ENCODE assay signal across 1 cellular context in the genomic region with DNA sequence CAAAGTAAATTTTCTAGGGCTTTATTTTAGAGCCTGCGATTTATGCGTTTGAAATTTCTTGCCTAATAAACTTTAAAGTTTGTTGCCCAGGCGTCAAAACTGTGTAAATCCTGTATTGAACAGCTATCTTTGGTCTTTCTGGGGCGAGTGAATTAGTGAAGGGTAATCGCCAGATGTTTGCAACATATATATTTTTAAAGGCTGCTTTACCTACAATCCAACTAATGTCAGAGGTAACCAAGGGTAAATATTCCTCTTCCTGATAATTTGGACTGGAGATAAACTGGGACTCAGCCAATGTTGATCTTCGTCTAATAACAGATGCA.
TF ChIP-seq lines count a peak whose summit lies in the region.

No MANE protein-coding gene starts in this region.

TF ChIP-seq in HepG2, 621 proteins besides CTCF, POLR2A, EP300 and RAD21:
- 0 out of 2 replicates have a peak, but pooled peaks have one; percentile 11 for TF ChIP-seq ZNF564 (CRISPR knock-in tag; IDR thresholded peaks at IDR 0.05)
- TF ChIP-seq ZNF264 (CRISPR knock-in tag; IDR thresholded peaks at IDR 0.05) = no peak
- no peak for TF ChIP-seq ZBTB7B (CRISPR knock-in tag; IDR thresholded peaks at IDR 0.05)
- TF ChIP-seq MIER2 (CRISPR knock-in tag; IDR thresholded peaks at IDR 0.05) = no peak
- TF ChIP-seq ZNF484 (CRISPR knock-in tag; IDR thresholded peaks at IDR 0.05; ENCODE audit: borderline replicate concordance, low read depth) = no peak
